In the genomic region with DNA sequence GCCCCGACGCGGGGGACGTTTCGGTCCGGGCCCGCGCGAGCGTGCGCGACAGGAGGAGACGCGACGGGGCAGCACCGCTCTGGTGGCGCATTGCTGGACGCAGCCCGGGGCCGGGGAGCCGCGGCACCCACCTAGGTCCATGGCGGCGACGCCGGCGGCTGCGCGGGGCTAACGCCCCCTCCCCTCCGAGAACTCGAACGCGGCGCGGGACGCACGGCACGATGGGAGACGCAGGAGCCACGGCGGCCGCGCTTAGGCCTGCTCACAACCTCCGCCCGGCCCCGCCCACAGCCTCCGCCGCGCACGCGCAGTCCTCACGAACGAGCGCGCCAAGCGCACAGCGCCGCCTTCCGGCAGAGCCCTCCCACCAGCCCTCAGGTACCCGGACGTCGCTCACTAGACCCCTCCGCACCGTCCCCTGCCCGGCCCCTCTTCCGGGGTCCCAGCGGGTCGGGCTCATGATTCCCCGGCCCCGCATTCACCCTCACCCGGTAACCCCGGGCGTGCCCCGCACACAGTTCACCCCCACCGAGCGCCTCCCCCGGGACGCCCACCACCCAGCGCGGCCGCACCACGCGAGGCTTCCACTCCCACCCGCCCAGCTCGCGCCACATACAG, we compare ENCODE assay signal across 8 cellular contexts. TPM values are rescaled to one million over a fixed set of nuclear protein-coding genes. Genes with fewer than 3 reads are reported as not detected.
DNase-seq lines count a peak whose midpoint lies in the region; ATAC-seq, FAIRE-seq and TF ChIP-seq lines count a peak whose summit lies in the region.

A gene (minus strand): TSS at position 263 of the 618 bp plus-strand sequence. CDS start 122 bp downstream, at position 141.

- peak; percentile 98 for DNase-seq in GM12892 (ENCODE audit: insufficient read length)
- DNase-seq in NCI-H1105 (lab: John Stamatoyannopoulos, UW) = peak; percentile 54
- peak in 55 of 56 donors; percentile 34 to 94 (median 81) for DNase-seq in amygdala (lab: John Stamatoyannopoulos, UW)
- DNase-seq in left ventricle myocardium superior = peak; percentile 97
- DNase-seq in prostate gland (ENCODE audit: low spot score) = peak; percentile 89
- DNase-seq in ureter (ENCODE audit: low spot score) = peak; percentile 94

- no peaks in the 10 kb centered on the region for H3K4me1 ChIP-seq in prostate gland (replicated peaks)

- H3K27ac Mint-ChIP-seq in T-helper 1 cell treated with Interleukin-12 subunit alpha and Interleukin-12 subunit beta and Interleukin-4 antibody, amounts not matched to agents 30 μg/mL and 1 μg/mL, for 36 hours = peak within 1 kb of the TSS; percentile 95

- H3K36me3 Mint-ChIP-seq in T-helper 1 cell treated with Interleukin-12 subunit alpha and Interleukin-12 subunit beta and Interleukin-4 antibody, amounts not matched to agents 30 μg/mL and 1 μg/mL, for 36 hours (ENCODE audit: low read depth) = peaks cover 35% of the 10 kb centered on the region

- no peaks in the 10 kb centered on the region for H3K27me3 ChIP-seq in prostate gland (replicated peaks; ENCODE audit: insufficient read depth)

- H3K36me3 ChIP-seq in prostate gland = no peaks in the 10 kb centered on the region

- H3K9me3 ChIP-seq in prostate gland = no peaks in the 10 kb centered on the region

- WGBS in prostate gland = 1% methylated on average over 40 of the region's 87 CpGs

- intact Hi-C loops in left ventricle myocardium superior (cut with micrococcal nuclease) = no loop called here
- intact Hi-C loops in prostate gland (cut with DNase I) = no loop called here

- H3K4me1 Mint-ChIP-seq in T-helper 1 cell treated with Interleukin-12 subunit alpha and Interleukin-12 subunit beta and Interleukin-4 antibody, amounts not matched to agents 30 μg/mL and 1 μg/mL, for 36 hours (ENCODE audit: low read depth) = peaks cover 26% of the 10 kb centered on the region

- peak within 1 kb of the TSS; percentile 96 for H3K4me3 Mint-ChIP-seq in T-helper 1 cell treated with Interleukin-12 subunit alpha and Interleukin-12 subunit beta and Interleukin-4 antibody, amounts not matched to agents 30 μg/mL and 1 μg/mL, for 36 hours

- peak; percentile 94 to 99 (median 97) for TF ChIP-seq CTCF in prostate gland (IDR thresholded peaks at IDR 0.05)

- peaks cover 8% of the 10 kb centered on the region for H3K9me3 Mint-ChIP-seq in T-helper 1 cell treated with Interleukin-12 subunit alpha and Interleukin-12 subunit beta and Interleukin-4 antibody, amounts not matched to agents 30 μg/mL and 1 μg/mL, for 36 hours

- TF ChIP-seq POLR2A in GM12892 (IDR thresholded peaks at IDR 0.05; ENCODE audit: low read depth, low read length) (peak; percentile 87), prostate gland (IDR thresholded peaks at IDR 0.05) (peak; percentile 81)

- peak within 1 kb of the TSS; percentile 88 to 92 for H3K27ac ChIP-seq in prostate gland

- H3K27me3 Mint-ChIP-seq in T-helper 1 cell treated with Interleukin-12 subunit alpha and Interleukin-12 subunit beta and Interleukin-4 antibody, amounts not matched to agents 30 μg/mL and 1 μg/mL, for 36 hours (ENCODE audit: low read depth) = no peaks in the 10 kb centered on the region

- peak within 1 kb of the TSS; percentile 77 to 83 for H3K4me3 ChIP-seq in prostate gland

- ATAC-seq in HG02642 (IDR thresholded peaks at IDR 0.05; ENCODE audit: poor library complexity, unreplicated experiment) (peak; percentile 87), left ventricle myocardium superior (peak; percentile 93)

- peak; percentile 92 for FAIRE-seq in GM12892 (lab: Jason Lieb, UNC)

RNA-seq across cellular contexts. Expression of the gene that starts here (rescaled TPM):
- 17.7 TPM for polyA plus RNA-seq in GM12892 (2012; ENCODE audit: missing spikeins)
- total RNA-seq in left ventricle myocardium superior (14.1 TPM), prostate gland (10 to 100 TPM; 27.9 to 33.1 TPM), ureter (26.7 TPM)

Comparison
In these comparisons a context has a peak if more than half of its experiments do, and no peak if none do; other contexts are left out.
1. Peak in every context shown above with its lines: DNase-seq, ATAC-seq, H3K4me3 ChIP-seq and H3K27ac ChIP-seq.